In the genomic region with DNA sequence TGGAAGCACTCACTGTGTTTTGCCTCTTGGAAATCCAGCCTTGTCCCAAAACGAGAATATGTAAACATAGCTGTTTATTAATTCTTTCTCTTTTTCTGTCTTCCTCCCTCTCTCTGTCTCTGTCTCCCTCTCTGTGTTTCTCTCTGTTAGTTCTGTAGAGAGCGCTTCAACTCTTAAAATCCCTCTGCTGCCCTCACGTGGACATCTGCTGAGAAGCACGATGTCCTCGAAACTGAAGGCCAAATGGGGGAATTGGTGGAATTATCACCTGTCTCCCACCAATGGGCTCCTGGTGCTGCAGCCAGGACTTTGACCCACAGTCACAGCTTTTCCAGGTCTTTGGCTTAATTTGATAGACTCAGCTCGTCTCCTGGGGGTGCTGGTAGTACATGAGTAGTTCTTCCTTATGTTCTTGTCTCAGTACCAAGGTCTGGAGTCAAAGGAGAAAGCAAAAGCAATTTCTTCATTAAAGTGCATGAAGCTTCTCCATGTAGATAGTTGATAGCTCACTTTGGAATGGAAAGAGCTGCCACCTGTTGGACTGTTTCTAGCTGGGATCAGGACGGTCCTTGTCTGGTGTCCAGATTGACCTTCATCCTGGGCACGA, we compare ENCODE assay signal across 1 cellular context.
TF ChIP-seq lines count a peak whose summit lies in the region.

No MANE protein-coding gene starts in this region.

TF ChIP-seq in HepG2, 621 proteins besides CTCF, POLR2A, EP300 and RAD21 (continued from another document):
- TF ChIP-seq, protein P1, sequence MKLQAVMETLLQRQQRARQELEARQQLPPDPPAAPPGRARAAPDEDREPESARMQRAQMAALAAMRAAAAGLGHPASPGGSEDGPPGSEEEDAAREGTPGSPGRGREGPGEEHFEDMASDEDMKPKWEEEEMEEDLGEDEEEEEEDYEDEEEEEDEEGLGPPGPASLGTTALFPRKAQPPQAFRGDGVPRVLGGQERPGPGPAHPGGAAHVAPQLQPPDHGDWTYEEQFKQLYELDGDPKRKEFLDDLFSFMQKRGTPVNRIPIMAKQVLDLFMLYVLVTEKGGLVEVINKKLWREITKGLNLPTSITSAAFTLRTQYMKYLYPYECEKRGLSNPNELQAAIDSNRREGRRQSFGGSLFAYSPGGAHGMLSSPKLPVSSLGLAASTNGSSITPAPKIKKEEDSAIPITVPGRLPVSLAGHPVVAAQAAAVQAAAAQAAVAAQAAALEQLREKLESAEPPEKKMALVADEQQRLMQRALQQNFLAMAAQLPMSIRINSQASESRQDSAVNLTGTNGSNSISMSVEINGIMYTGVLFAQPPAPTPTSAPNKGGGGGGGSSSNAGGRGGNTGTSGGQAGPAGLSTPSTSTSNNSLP (IDR thresholded peaks at IDR 0.05; ENCODE audit: low read depth, low read length): 0 out of 2 replicates have a peak, but pooled peaks have one; percentile 19
- TF ChIP-seq XRCC5 (optimal IDR thresholded peaks at IDR 0.05; ENCODE audit: low read length) (peak; percentile 42), PLRG1 (conservative IDR thresholded peaks at IDR 0.05) (no peak), NFE2L2 (IDR thresholded peaks at IDR 0.05; ENCODE audit: low read length) (no peak), RARG (CRISPR knock-in tag; IDR thresholded peaks at IDR 0.05; ENCODE audit: low read depth) (no peak), SNAPC2 (CRISPR knock-in tag; IDR thresholded peaks at IDR 0.05) (no peak), GATAD1 (CRISPR knock-in tag; IDR thresholded peaks at IDR 0.05) (no peak), JUNB (CRISPR knock-in tag; IDR thresholded peaks at IDR 0.05; ENCODE audit: borderline replicate concordance) (no peak), ZNF546 (CRISPR knock-in tag; conservative IDR thresholded peaks at IDR 0.05) (no peak), ELF3 (CRISPR knock-in tag; IDR thresholded peaks at IDR 0.05) (0 out of 2 replicates have a peak, but pooled peaks have one; percentile 18), GATAD2A (CRISPR knock-in tag; IDR thresholded peaks at IDR 0.05) (0 out of 2 replicates have a peak, but pooled peaks have one; percentile 31), PRPF4 (IDR thresholded peaks at IDR 0.05; ENCODE audit: low read depth, low read length, poor library complexity, severe bottlenecking) (no peak)
- TF ChIP-seq, protein P2, sequence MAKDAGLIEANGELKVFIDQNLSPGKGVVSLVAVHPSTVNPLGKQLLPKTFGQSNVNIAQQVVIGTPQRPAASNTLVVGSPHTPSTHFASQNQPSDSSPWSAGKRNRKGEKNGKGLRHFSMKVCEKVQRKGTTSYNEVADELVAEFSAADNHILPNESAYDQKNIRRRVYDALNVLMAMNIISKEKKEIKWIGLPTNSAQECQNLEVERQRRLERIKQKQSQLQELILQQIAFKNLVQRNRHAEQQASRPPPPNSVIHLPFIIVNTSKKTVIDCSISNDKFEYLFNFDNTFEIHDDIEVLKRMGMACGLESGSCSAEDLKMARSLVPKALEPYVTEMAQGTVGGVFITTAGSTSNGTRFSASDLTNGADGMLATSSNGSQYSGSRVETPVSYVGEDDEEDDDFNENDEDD (CRISPR knock-in tag; IDR thresholded peaks at IDR 0.05; ENCODE audit: borderline replicate concordance): peak; percentile 39; the same call in 1 of the 2 replicates
- TF ChIP-seq, protein P3, sequence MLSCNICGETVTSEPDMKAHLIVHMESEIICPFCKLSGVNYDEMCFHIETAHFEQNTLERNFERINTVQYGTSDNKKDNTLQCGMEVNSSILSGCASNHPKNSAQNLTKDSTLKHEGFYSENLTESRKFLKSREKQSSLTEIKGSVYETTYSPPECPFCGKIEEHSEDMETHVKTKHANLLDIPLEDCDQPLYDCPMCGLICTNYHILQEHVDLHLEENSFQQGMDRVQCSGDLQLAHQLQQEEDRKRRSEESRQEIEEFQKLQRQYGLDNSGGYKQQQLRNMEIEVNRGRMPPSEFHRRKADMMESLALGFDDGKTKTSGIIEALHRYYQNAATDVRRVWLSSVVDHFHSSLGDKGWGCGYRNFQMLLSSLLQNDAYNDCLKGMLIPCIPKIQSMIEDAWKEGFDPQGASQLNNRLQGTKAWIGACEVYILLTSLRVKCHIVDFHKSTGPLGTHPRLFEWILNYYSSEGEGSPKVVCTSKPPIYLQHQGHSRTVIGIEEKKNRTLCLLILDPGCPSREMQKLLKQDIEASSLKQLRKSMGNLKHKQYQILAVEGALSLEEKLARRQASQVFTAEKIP (CRISPR knock-in tag; IDR thresholded peaks at IDR 0.05; ENCODE audit: borderline replicate concordance): no peak
- TF ChIP-seq, protein P4, sequence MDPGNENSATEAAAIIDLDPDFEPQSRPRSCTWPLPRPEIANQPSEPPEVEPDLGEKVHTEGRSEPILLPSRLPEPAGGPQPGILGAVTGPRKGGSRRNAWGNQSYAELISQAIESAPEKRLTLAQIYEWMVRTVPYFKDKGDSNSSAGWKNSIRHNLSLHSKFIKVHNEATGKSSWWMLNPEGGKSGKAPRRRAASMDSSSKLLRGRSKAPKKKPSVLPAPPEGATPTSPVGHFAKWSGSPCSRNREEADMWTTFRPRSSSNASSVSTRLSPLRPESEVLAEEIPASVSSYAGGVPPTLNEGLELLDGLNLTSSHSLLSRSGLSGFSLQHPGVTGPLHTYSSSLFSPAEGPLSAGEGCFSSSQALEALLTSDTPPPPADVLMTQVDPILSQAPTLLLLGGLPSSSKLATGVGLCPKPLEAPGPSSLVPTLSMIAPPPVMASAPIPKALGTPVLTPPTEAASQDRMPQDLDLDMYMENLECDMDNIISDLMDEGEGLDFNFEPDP (CRISPR knock-in tag; conservative IDR thresholded peaks at IDR 0.05): no peak
